Comparison of ENCODE assay signal across 26 cellular contexts in the genomic region with DNA sequence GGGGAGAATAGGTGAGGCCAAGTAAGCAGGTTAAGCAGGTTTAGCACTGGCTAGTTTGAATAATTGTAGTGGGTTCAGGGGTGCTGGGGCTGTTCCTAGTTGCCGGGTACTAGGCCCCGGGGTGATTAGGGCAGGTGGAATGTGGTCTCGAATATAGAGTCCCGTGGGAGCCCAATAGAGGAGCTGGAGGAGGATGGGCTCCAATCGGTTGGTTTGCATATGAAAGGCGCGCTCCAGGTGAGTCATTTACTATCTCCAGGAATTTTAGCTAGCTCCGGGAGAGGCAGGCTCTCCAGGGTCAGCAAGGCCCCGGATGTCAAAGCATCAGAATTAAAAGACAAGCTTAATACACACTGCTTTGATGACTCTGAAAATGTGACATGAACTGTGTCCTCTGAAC.
"Had no signal": no experiment of that assay in that cellular context is flagged by ENCODE, and none has a peak within 500 bp of the region (broad histone marks: within the 10 kb centered on the region; RNA-seq: fewer than 3 reads in every experiment).

No MANE protein-coding gene starts in this region.

- H3K27me3 Mint-ChIP-seq: activated naive CD8-positive, alpha-beta T cell treated with anti-CD3 and anti-CD28 coated beads, Interleukin-2, amount 10 ng/mL, durations not matched to agents 7 days and 5 days had no signal

- H3K27me3 ChIP-seq: ascending aorta, colonic mucosa, heart right ventricle, suprapubic skin, tibial artery, upper lobe of right lung had no signal

- DNase-seq: activated CD4-positive, alpha-beta T cell treated with anti-CD3 and anti-CD28 coated beads for 4 hours; activated CD4-positive, alpha-beta T cell treated with anti-CD3 and anti-CD28 coated beads, Interleukin-2, amount 50 U/mL, for 4 hours; activated CD8-positive, alpha-beta memory T cell treated with anti-CD3 and anti-CD28 coated beads for 24 hours; activated CD8-positive, alpha-beta memory T cell treated with anti-CD3 and anti-CD28 coated beads, Interleukin-2, amount 50 U/mL, for 4 hours; activated effector memory CD4-positive, alpha-beta T cell treated with anti-CD3 and anti-CD28 coated beads, Interleukin-2, amount 50 U/mL, for 16 hours; activated naive CD4-positive, alpha-beta T cell treated with anti-CD3 and anti-CD28 coated beads for 36 hours; activated naive CD8-positive, alpha-beta T cell treated with anti-CD3 and anti-CD28 coated beads, Interleukin-2, amount 10 ng/mL, durations not matched to agents 7 days and 5 days; activated T-cell treated with anti-CD3 and anti-CD28 coated beads, Interleukin-2, amount 50 U/mL, for 1 hour; cerebellar nuclear complex; colonic mucosa; dorsolateral prefrontal cortex; effector memory CD4-positive, alpha-beta T cell; foreskin melanocyte; heart right ventricle; left ventricle myocardium inferior; posterior cingulate gyrus; right cardiac atrium; stimulated activated naive CD4-positive, alpha-beta T cell; tibial artery; upper lobe of right lung had no signal

- H3K9me3 Mint-ChIP-seq: activated naive CD4-positive, alpha-beta T cell treated with anti-CD3 and anti-CD28 coated beads for 36 hours; activated T-helper 1 cell treated with anti-CD3 and anti-CD28 coated beads, Interleukin-12 subunit alpha, Interleukin-12 subunit beta, Interleukin-2, Interleukin-4 antibody, amounts not matched to agents 30 ng/mL and 10 ng/mL and 1 ng/mL, durations not matched to agents 14 hours and 24 hours and 36 hours; nephron had no signal

- H3K27ac ChIP-seq: ascending aorta, cardiac muscle cell, colonic mucosa, dorsolateral prefrontal cortex, heart right ventricle, left ventricle myocardium inferior, suprapubic skin, tibial artery, upper lobe of right lung had no signal

- H3K4me1 ChIP-seq: ascending aorta, colonic mucosa, heart right ventricle, left ventricle myocardium inferior, suprapubic skin, tibial artery, upper lobe of right lung had no signal

- H3K4me3 Mint-ChIP-seq: activated naive CD4-positive, alpha-beta T cell treated with anti-CD3 and anti-CD28 coated beads for 36 hours; activated naive CD8-positive, alpha-beta T cell treated with anti-CD3 and anti-CD28 coated beads, Interleukin-2, amount 10 ng/mL, durations not matched to agents 7 days and 5 days; activated T-helper 1 cell treated with anti-CD3 and anti-CD28 coated beads, Interleukin-12 subunit alpha, Interleukin-12 subunit beta, Interleukin-2, Interleukin-4 antibody, amounts not matched to agents 30 ng/mL and 10 ng/mL and 1 ng/mL, durations not matched to agents 14 hours and 24 hours and 36 hours; brain; nephron had no signal

- H3K4me1 Mint-ChIP-seq: activated naive CD8-positive, alpha-beta T cell treated with anti-CD3 and anti-CD28 coated beads, Interleukin-2, amount 10 ng/mL, durations not matched to agents 7 days and 5 days; nephron had no signal

- H3K36me3 Mint-ChIP-seq: activated naive CD8-positive, alpha-beta T cell treated with anti-CD3 and anti-CD28 coated beads, Interleukin-2, amount 10 ng/mL, durations not matched to agents 7 days and 5 days; brain had no signal

- H3K27ac Mint-ChIP-seq: activated naive CD4-positive, alpha-beta T cell treated with anti-CD3 and anti-CD28 coated beads for 36 hours; activated naive CD8-positive, alpha-beta T cell treated with anti-CD3 and anti-CD28 coated beads, Interleukin-2, amount 10 ng/mL, durations not matched to agents 7 days and 5 days; activated T-helper 1 cell treated with anti-CD3 and anti-CD28 coated beads, Interleukin-12 subunit alpha, Interleukin-12 subunit beta, Interleukin-2, Interleukin-4 antibody, amounts not matched to agents 30 ng/mL and 10 ng/mL and 1 ng/mL, durations not matched to agents 14 hours and 24 hours and 36 hours; brain; nephron had no signal

- ATAC-seq: heart right ventricle, right cardiac atrium, upper lobe of right lung had no signal
